1 cellular context compared by ENCODE assay signal in the genomic region with DNA sequence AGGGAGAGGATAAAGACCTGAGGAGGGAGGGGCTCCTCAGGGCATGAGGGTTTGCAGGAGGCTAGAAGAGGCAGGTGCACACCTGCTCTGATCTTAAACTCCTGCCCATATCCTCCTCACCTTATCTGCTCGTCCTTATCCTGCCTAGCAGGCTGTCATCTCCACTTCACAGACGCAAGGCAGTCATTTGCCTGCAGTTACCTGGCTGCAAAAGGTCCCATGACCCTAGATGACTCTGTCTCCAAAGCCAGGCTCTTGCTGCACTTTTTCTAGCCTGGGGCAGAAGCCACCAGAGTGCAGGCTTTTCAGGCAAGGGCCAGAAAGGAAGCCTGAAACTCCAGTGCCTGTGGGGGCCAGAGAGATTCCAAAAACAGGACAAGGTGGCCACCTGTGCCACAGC.
TF ChIP-seq lines count a peak whose summit lies in the region.

No MANE protein-coding gene starts in this region.

TF ChIP-seq in HepG2, 621 proteins besides CTCF, POLR2A, EP300 and RAD21:
- TF ChIP-seq, protein P1, sequence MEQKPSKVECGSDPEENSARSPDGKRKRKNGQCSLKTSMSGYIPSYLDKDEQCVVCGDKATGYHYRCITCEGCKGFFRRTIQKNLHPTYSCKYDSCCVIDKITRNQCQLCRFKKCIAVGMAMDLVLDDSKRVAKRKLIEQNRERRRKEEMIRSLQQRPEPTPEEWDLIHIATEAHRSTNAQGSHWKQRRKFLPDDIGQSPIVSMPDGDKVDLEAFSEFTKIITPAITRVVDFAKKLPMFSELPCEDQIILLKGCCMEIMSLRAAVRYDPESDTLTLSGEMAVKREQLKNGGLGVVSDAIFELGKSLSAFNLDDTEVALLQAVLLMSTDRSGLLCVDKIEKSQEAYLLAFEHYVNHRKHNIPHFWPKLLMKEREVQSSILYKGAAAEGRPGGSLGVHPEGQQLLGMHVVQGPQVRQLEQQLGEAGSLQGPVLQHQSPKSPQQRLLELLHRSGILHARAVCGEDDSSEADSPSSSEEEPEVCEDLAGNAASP (CRISPR knock-in tag; IDR thresholded peaks at IDR 0.05; ENCODE audit: borderline replicate concordance), result peak; percentile 31; the same call in 1 of the 2 replicates
- no peak for TF ChIP-seq YY1 (IDR thresholded peaks at IDR 0.05; ENCODE audit: insufficient read depth, insufficient replicate concordance, low read depth, low read length)
TF ChIP-seq in HepG2: peak in this region for 1.
